ENCODE assay signal across 9 cellular contexts in genomic region chr3:114450008-114450596, GRCh38.
A peak's percentile ranks its signal among the peaks of the same experiment; 100 is the strongest.
DNase-seq lines count a peak whose midpoint lies in the region; ATAC-seq and TF ChIP-seq lines count a peak whose summit lies in the region.
"Had no signal": no experiment of that assay in that cellular context is flagged by ENCODE, and none has a peak within 500 bp of the region (broad histone marks: within the 10 kb centered on the region; RNA-seq: fewer than 3 reads in every experiment).

No MANE protein-coding gene starts in this region.

- H4K20me1 ChIP-seq in OCI-LY3 (ENCODE audit: insufficient read depth, low read length), result no peaks in the 10 kb centered on the region

- H3K27ac ChIP-seq in OCI-LY3 (ENCODE audit: low read length) (no peak overlapping the region), ovary (peak overlapping the region; percentile 4 to 83)

- no peak overlapping the region for H3K9ac ChIP-seq in OCI-LY3 (ENCODE audit: low read length)

- H3K4me2 ChIP-seq in OCI-LY3 (ENCODE audit: low read length), result peak overlapping the region; percentile 23; the same call in 1 of the 2 replicates

- H3K9me3 ChIP-seq in OCI-LY3 (ENCODE audit: insufficient read depth, low read length), result no peaks in the 10 kb centered on the region
- H3K9me3 ChIP-seq in ovary, result no peaks in the 10 kb centered on the region
- no peaks in the 10 kb centered on the region for H3K9me3 ChIP-seq in MG63

- TF ChIP-seq EP300 in ovary (IDR thresholded peaks at IDR 0.05), result no peak

- no peaks in the 10 kb centered on the region for H3K79me2 ChIP-seq in OCI-LY3 (ENCODE audit: low read length)

- no peaks in the 10 kb centered on the region for H3K36me3 ChIP-seq in OCI-LY3 (replicated peaks; ENCODE audit: low read depth, low read length)
- no peaks in the 10 kb centered on the region for H3K36me3 ChIP-seq in ovary
- H3K36me3 ChIP-seq in MG63, result no peaks in the 10 kb centered on the region

- intact Hi-C loops in ovary (cut with DNase I), result loop anchor here in 1 of 4 donors (5.0 kb wide), 1 partner anchor 33 kb away; no protein-coding TSS in a partner anchor

- H3K27me3 ChIP-seq in OCI-LY3 (ENCODE audit: low read depth, low read length) (peaks cover 68% of the 10 kb centered on the region), ovary (no peaks in the 10 kb centered on the region), MG63 (no peaks in the 10 kb centered on the region)

- H3K4me3 ChIP-seq in OCI-LY3 (ENCODE audit: low read length) (peak overlapping the region; percentile 5; the same call in 1 of the 2 replicates), ovary (no peak overlapping the region), MG63 (no peak overlapping the region)

- no peak for TF ChIP-seq CTCF in OCI-LY3 (IDR thresholded peaks at IDR 0.05; ENCODE audit: low read depth, low read length)
- TF ChIP-seq CTCF in ovary (IDR thresholded peaks at IDR 0.05), result peak in 2 of 3 donors; percentile 15 to 29

- WGBS in ovary, 3 donors, result 11 to 37% (median 14%) methylated on average over 7 of the region's 7 CpGs

- TF ChIP-seq POLR2A in ovary (IDR thresholded peaks at IDR 0.05), result no peak

- no peak overlapping the region for H2AFZ ChIP-seq in OCI-LY3 (ENCODE audit: low read depth, low read length)

- H3K4me1 ChIP-seq in OCI-LY3 (ENCODE audit: low read length) (peaks cover 34% of the 10 kb centered on the region), ovary (ENCODE audit: insufficient read depth) (peaks cover 4% of the 10 kb centered on the region)

- peak; percentile 45 for ATAC-seq in GM18502 (IDR thresholded peaks at IDR 0.05; ENCODE audit: poor library complexity, unreplicated experiment)
- peak; percentile 36 for ATAC-seq in HG02852 (IDR thresholded peaks at IDR 0.05; ENCODE audit: unreplicated experiment)

- DNase-seq in ovary (no peak), occipital lobe (lab: John Stamatoyannopoulos, UW) (no peak), Kasumi-1 (lab: John Stamatoyannopoulos, UW) (no peak), MG63 (no peak)
- no peak for DNase-seq in NK-92 treated with Interleukin-12 subunit alpha and Interleukin-12 subunit beta, amount 100 ng/mL, for 24 hours (lab: John Stamatoyannopoulos, UW)
- DNase-seq: cerebellar nuclear complex had no signal
